ENCODE assay signal across 7 cellular contexts in genomic region chr15:74783808-74784175, GRCh38. TPM values are rescaled to one million over a fixed set of nuclear protein-coding genes. Genes with fewer than 3 reads are reported as not detected.
DNase-seq lines count a peak whose midpoint lies in the region; FAIRE-seq and TF ChIP-seq lines count a peak whose summit lies in the region.

No MANE protein-coding gene starts in this region.

- H3K9me3 ChIP-seq in HAP-1 (no peaks in the 10 kb centered on the region), SU-DHL-6 (ENCODE audit: insufficient read depth, low read length) (no peaks in the 10 kb centered on the region), small intestine (ENCODE audit: control insufficient read depth, low read depth) (no peaks in the 10 kb centered on the region), testis (no peaks in the 10 kb centered on the region)

- H2AFZ ChIP-seq in SU-DHL-6 (ENCODE audit: low read depth, low read length, severe bottlenecking), result no peak overlapping the region

- no peaks in the 10 kb centered on the region for H3K9me2 ChIP-seq in SU-DHL-6 (replicated peaks; ENCODE audit: insufficient read depth, low read length)

- H3K27ac ChIP-seq in SU-DHL-6 (ENCODE audit: low read depth, low read length) (peak overlapping the region; percentile 96), small intestine (ENCODE audit: low read depth in 1 of 2, low read length in 1 of 2) (peak overlapping the region; percentile 47 to 83), testis (no peak overlapping the region)

- WGBS in small intestine, 3 donors, result 11 to 24% (median 18%) methylated on average over 3 of the region's 3 CpGs
- WGBS in testis, 2 donors, result 54 to 75% methylated on average over 1 to 3 of the region's 3 CpGs

- H3F3A ChIP-seq in SU-DHL-6 (ENCODE audit: insufficient read depth), result peaks cover 87% of the 10 kb centered on the region

- peaks cover 45% of the 10 kb centered on the region for H3K36me3 ChIP-seq in HAP-1 (replicated peaks)
- no peaks in the 10 kb centered on the region for H3K36me3 ChIP-seq in SU-DHL-6 (ENCODE audit: low read length)
- H3K36me3 ChIP-seq in small intestine (ENCODE audit: control insufficient read depth in 2 of 2, insufficient read depth in 2 of 2, low read length in 2 of 2), result no peaks in the 10 kb centered on the region
- no peaks in the 10 kb centered on the region for H3K36me3 ChIP-seq in testis (ENCODE audit: low read depth, missing control alignments)

- H3K27me3 ChIP-seq in HAP-1 (ENCODE audit: low read depth) (no peaks in the 10 kb centered on the region), SU-DHL-6 (ENCODE audit: low read length) (no peaks in the 10 kb centered on the region), small intestine (ENCODE audit: control insufficient read depth in 2 of 2, insufficient read depth in 2 of 2, low read length in 2 of 2) (no peaks in the 10 kb centered on the region), testis (no peaks in the 10 kb centered on the region)

- no peak for TF ChIP-seq CTCF in SU-DHL-6 (IDR thresholded peaks at IDR 0.05; ENCODE audit: insufficient read depth, low read length, poor library complexity, severe bottlenecking)
- no peak for TF ChIP-seq CTCF in fibroblast of villous mesenchyme (IDR thresholded peaks at IDR 0.05; ENCODE audit: insufficient read depth, low read depth, low read length)
- no peak for TF ChIP-seq CTCF in testis (IDR thresholded peaks at IDR 0.05)

- no peak for FAIRE-seq in small intestine (lab: Jason Lieb, UNC)

- H3K4me1 ChIP-seq in HAP-1 (peaks cover 44% of the 10 kb centered on the region), small intestine (ENCODE audit: control insufficient read depth in 2 of 2, insufficient read depth in 1 of 2, low read depth in 1 of 2, low read length in 1 of 2) (peaks cover 7 to 35% of the 10 kb centered on the region in 2 donors), testis (peaks cover 47% of the 10 kb centered on the region)

- peak overlapping the region; percentile 73 for H3K4me2 ChIP-seq in SU-DHL-6 (ENCODE audit: low read depth, low read length, poor library complexity, severe bottlenecking)

- peak overlapping the region; percentile 66 for H3K4me3 ChIP-seq in HAP-1
- peak overlapping the region; percentile 94 for H3K4me3 ChIP-seq in SU-DHL-6 (ENCODE audit: insufficient read depth, low read length, poor library complexity, severe bottlenecking)
- H3K4me3 ChIP-seq in fibroblast of villous mesenchyme (ENCODE audit: low read depth, low read length), result peak overlapping the region; percentile 63
- peak overlapping the region; percentile 84 to 88 for H3K4me3 ChIP-seq in small intestine (ENCODE audit: low read depth in 1 of 2, low read length in 2 of 2)
- no peak overlapping the region for H3K4me3 ChIP-seq in testis

- H4K20me1 ChIP-seq in SU-DHL-6 (ENCODE audit: low read depth, low read length), result no peaks in the 10 kb centered on the region

- DNase-seq in HAP-1 (ENCODE audit: low spot score in 2 of 2) (no peak), fibroblast of villous mesenchyme (ENCODE audit: low read depth) (no peak), small intestine (no peak), NCI-H748 (lab: John Stamatoyannopoulos, UW; ENCODE audit: unreplicated experiment) (no peak), testis (no peak), posterior vena cava (ENCODE audit: low spot score) (no peak)

- H3K9ac ChIP-seq in SU-DHL-6 (ENCODE audit: low read length), result peak overlapping the region; percentile 99

- H3K79me2 ChIP-seq in SU-DHL-6 (ENCODE audit: insufficient read depth, low read length), result peaks cover 67% of the 10 kb centered on the region

- intact Hi-C loops in testis (cut with DNase I; ENCODE audit: low total_unique reads), result loop anchor here (5.0 kb wide), 1 partner anchor 59 kb away; the partner anchor contains the start of gene ULK3
- intact Hi-C loops in posterior vena cava (cut with DNase I), result loop anchor here in 1 of 2 donors (5.0 kb wide), 1 partner anchor 59 kb away; the partner anchor contains the start of gene ULK3

- in situ Hi-C loops in HAP-1 (cut with MboI; ENCODE audit: low sequenced_read_pairs), result no loop called here

- no peak for TF ChIP-seq POLR2A in testis (IDR thresholded peaks at IDR 0.05)

RNA-seq across cellular contexts. Expression of gene CSK, which starts 1.9 kb away (rescaled TPM):
- total RNA-seq in fibroblast of villous mesenchyme (32.2 and 33.2 TPM in 2 replicates), testis (10 to 100 TPM; 41.5 to 43.1 TPM), posterior vena cava (10 to 100 TPM; 29.6 to 31.8 TPM)
- polyA plus RNA-seq in small intestine (10 to 100 TPM; 39.4 to 76.8 (median 47.4) TPM), testis (ENCODE audit: insufficient read depth, low read depth, low replicate concordance) (45.6 TPM)

RNA-seq across cellular contexts. Expression of gene LMAN1L, which starts 28.8 kb away (rescaled TPM):
- not detected in 2 replicates for total RNA-seq in fibroblast of villous mesenchyme
- polyA plus RNA-seq in small intestine, result under 1 TPM in 1 of 3 donors, not detected in 2; 0.46 TPM
- total RNA-seq in testis, result 1 to 10 TPM; 4.3 to 4.6 TPM
- polyA plus RNA-seq in testis (ENCODE audit: insufficient read depth, low read depth, low replicate concordance), result 2.2 TPM
- not detected for total RNA-seq in posterior vena cava

RNA-seq across cellular contexts. Expression of gene CYP1A2, which starts 35.1 kb away (rescaled TPM):
- total RNA-seq in fibroblast of villous mesenchyme (not detected in 2 replicates), testis (under 1 TPM; 0.12 to 0.31 TPM), posterior vena cava (not detected)
- polyA plus RNA-seq in small intestine (not detected), testis (ENCODE audit: insufficient read depth, low read depth, low replicate concordance) (not detected)

RNA-seq across cellular contexts. Expression of gene CPLX3, which starts 42.6 kb away (rescaled TPM):
- total RNA-seq in fibroblast of villous mesenchyme (not detected in 2 replicates), testis (1 to 10 TPM; 3.7 to 5.7 TPM), posterior vena cava (not detected)
- polyA plus RNA-seq in small intestine (1 to 10 TPM in 1 of 3 donors, not detected in 2; 1.1 TPM), testis (ENCODE audit: insufficient read depth, low read depth, low replicate concordance) (3.6 TPM)

RNA-seq across cellular contexts. Expression of gene CYP1A1, which starts 58.5 kb away (rescaled TPM):
- total RNA-seq in fibroblast of villous mesenchyme (not detected in 2 replicates), testis (under 1 TPM; 0.19 to 0.31 TPM), posterior vena cava (under 1 TPM in 1 of 2 donors, not detected in 1; 0.48 TPM)
- polyA plus RNA-seq in small intestine (10 to 100 TPM in 1 of 3 donors, under 1 TPM in 1, not detected in 1; 0.66 to 13.2 TPM), testis (ENCODE audit: insufficient read depth, low read depth, low replicate concordance) (5.6 TPM)

Comparison
In these comparisons a context has a peak if more than half of its experiments do, and no peak if none do; other contexts are left out.
1. H3K4me3 ChIP-seq: peak in HAP-1 (single experiment), SU-DHL-6 (single experiment), fibroblast of villous mesenchyme (single experiment) and small intestine (2 of 2); none in testis (0 of 2).
2. H3K27ac ChIP-seq: peak in SU-DHL-6 (single experiment) and small intestine (2 of 2); none in testis (0 of 2).